8 cellular contexts compared by ENCODE assay signal in genomic region chr3:114827495-114827894, GRCh38.
DNase-seq lines count a peak whose midpoint lies in the region; ATAC-seq and TF ChIP-seq lines count a peak whose summit lies in the region.

No MANE protein-coding gene starts in this region.

- intact Hi-C loops in tibial artery (cut with DNase I; ENCODE audit: low total_unique reads): no loop called here

- peaks cover 0 to 8% of the 10 kb centered on the region in 2 donors for H3K4me1 Mint-ChIP-seq in immature natural killer cell

- H3K27me3 ChIP-seq in AG04450 (ENCODE audit: control insufficient read depth, insufficient read depth, low read length) (no peaks in the 10 kb centered on the region), tibial artery (no peaks in the 10 kb centered on the region)

- CTCF ChIA-PET in AG04450 (lab: Charles Lee): interaction anchor here (0.8 to 1.6 kb wide), 7 partner anchors 264 to 425 kb away, joined by 3 to 13 read pairs (median 4); no protein-coding TSS in a partner anchor

- no peaks in the 10 kb centered on the region for H3K36me3 ChIP-seq in tibial artery

- POLR2A ChIA-PET in AG04450 (lab: Yijun Ruan, JAX): no interaction called here

- H3K27me3 Mint-ChIP-seq in immature natural killer cell (ENCODE audit: low read depth in 3 of 3): no peaks in the 10 kb centered on the region

- ATAC-seq in HG02981 (IDR thresholded peaks at IDR 0.05; ENCODE audit: unreplicated experiment): peak; percentile 83

- H3K27ac Mint-ChIP-seq in immature natural killer cell: no peak overlapping the region

- DNase-seq in AG04450 (ENCODE audit: low read depth, low spot score): no peak
- DNase-seq in NCI-H345 treated with DMSO at 0.1 percent for 48 hours (lab: John Stamatoyannopoulos, UW; ENCODE audit: unreplicated experiment): peak; percentile 26
- DNase-seq in amniotic epithelial cell (ENCODE audit: low read depth): peak; percentile 63
- DNase-seq in immature natural killer cell: peak; percentile 19 to 34 (median 23)
- no peak for DNase-seq in tibial artery
- DNase-seq in stimulated activated CD4-positive, alpha-beta T cell treated with anti-CD3 and anti-CD28 coated beads, Interleukin-4, amount 100 ng/mL, for 24 hours: no peak

- H3K9me3 ChIP-seq in AG04450 (ENCODE audit: control insufficient read depth, insufficient read depth, low read length) (no peaks in the 10 kb centered on the region), tibial artery (no peaks in the 10 kb centered on the region)

- no peak overlapping the region for H3K4me3 Mint-ChIP-seq in immature natural killer cell

- H3K27ac ChIP-seq in AG04450 (ENCODE audit: low read depth, low read length): no peak overlapping the region
- H3K27ac ChIP-seq in tibial artery: no peak overlapping the region

- TF ChIP-seq CTCF in AG04450 (IDR thresholded peaks at IDR 0.05; ENCODE audit: low read depth, low read length) (peak; percentile 70), GM12875 (IDR thresholded peaks at IDR 0.05; ENCODE audit: borderline replicate concordance, insufficient read depth, low read depth, low read length) (peak; percentile 49), tibial artery (IDR thresholded peaks at IDR 0.05) (peak; percentile 35 to 48)

- H3K9me3 Mint-ChIP-seq in immature natural killer cell: no peaks in the 10 kb centered on the region

- H3K36me3 Mint-ChIP-seq in immature natural killer cell: no peaks in the 10 kb centered on the region

- H3K4me3 ChIP-seq in AG04450 (ENCODE audit: low read depth, low read length) (no peak overlapping the region), GM12875 (ENCODE audit: low read depth, low read length) (no peak overlapping the region), tibial artery (no peak overlapping the region)

- H3K4me1 ChIP-seq in tibial artery: no peaks in the 10 kb centered on the region

Comparison
In these comparisons a context has a peak if more than half of its experiments do, and no peak if none do; other contexts are left out.
1. DNase-seq: peak in NCI-H345 treated with DMSO at 0.1 percent for 48 hours (single experiment), amniotic epithelial cell (single experiment) and immature natural killer cell (3 of 3); none in AG04450 (single experiment), tibial artery (0 of 2) and stimulated activated CD4-positive, alpha-beta T cell treated with anti-CD3 and anti-CD28 coated beads, Interleukin-4, amount 100 ng/mL, for 24 hours (single experiment).
2. Peak in every context shown above with its lines, with median percentiles within 50 percentile points of each other: CTCF ChIP-seq.